In the genomic region with DNA sequence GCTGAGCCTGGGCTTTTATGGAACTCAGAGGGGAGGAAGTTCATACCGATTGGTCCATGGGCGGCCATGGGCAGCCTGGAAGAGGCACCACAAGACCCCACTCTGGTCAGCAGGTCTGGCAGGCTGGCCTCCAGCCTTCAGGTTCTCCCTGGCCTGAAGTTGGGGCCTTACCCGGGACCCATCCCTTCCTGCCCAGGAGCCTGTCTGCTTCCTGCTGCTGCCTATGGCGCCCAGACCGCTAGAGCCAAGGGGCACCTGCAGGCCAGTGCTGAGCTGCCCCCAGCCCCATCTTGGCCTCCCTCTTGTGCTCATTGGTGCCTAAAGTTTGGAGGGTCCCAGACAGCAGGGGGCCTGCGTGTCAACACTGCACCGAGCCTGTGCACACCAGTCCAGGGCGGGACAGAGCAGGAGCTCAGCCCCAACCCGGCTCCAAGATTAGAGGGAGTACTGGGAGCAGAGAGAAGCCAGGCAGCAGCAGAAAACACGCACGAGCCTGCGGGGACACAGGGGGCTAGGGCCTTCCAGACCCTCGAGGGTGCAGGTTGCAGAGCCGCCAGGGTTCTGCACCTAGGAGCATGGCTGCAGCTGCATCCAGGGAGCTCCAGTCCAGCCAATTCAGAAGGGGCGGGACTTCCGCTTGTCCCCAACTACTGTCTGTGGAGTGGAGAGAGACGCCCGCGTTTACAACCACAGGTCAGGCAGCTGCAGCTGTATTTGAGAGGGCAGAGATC, we compare ENCODE assay signal across 1 cellular context.
TF ChIP-seq lines count a peak whose summit lies in the region.

No MANE protein-coding gene starts in this region.

TF ChIP-seq in K562, 482 proteins besides CTCF, POLR2A, EP300 and RAD21:
- TF ChIP-seq ZEB2 (IDR thresholded peaks at IDR 0.05) (no peak), GABPA (tag; conservative IDR thresholded peaks at IDR 0.05; ENCODE audit: low read depth) (0 out of 2 replicates have a peak, but pooled peaks have one; percentile 27), MIER1 (IDR thresholded peaks at IDR 0.05; ENCODE audit: low read depth) (no peak), TCF7 (IDR thresholded peaks at IDR 0.05; ENCODE audit: borderline replicate concordance) (no peak), TOE1 (IDR thresholded peaks at IDR 0.05; ENCODE audit: borderline replicate concordance) (no peak), TOE1 (CRISPR knock-in tag; IDR thresholded peaks at IDR 0.05; ENCODE audit: borderline replicate concordance, low read depth) (no peak), ETV6 (IDR thresholded peaks at IDR 0.05; ENCODE audit: borderline replicate concordance in 1 of 2, low read depth in 2 of 2, low read length in 1 of 2) (no peak), ETV6 (CRISPR knock-in tag; IDR thresholded peaks at IDR 0.05; ENCODE audit: borderline replicate concordance) (no peak), ZNF778 (CRISPR knock-in tag; IDR thresholded peaks at IDR 0.05) (no peak)
TF ChIP-seq in K562: peak in this region for 1.
